Comparison of ENCODE assay signal across 10 cellular contexts in the genomic region with DNA sequence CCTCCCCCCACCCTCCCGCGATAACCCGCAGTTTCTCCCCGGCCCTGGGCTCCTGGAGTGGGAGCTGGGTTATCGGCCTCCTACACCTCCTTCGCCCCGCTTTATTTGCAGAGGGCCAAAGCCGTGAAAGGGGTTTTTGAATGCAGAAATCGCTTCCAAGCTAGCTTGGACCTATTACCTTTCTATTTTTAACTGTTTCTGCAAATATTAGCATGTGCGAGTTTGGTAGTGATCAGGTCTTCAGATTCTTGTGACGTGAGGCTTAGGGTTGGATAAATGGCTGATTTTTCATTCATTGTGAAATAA. TPM values are rescaled to one million over a fixed set of nuclear protein-coding genes. Genes with fewer than 3 reads are reported as not detected.
DNase-seq lines count a peak whose midpoint lies in the region; ATAC-seq, FAIRE-seq and TF ChIP-seq lines count a peak whose summit lies in the region.
"Had no signal": no experiment of that assay in that cellular context is flagged by ENCODE, and none has a peak within 500 bp of the region (broad histone marks: within the 10 kb centered on the region; RNA-seq: fewer than 3 reads in every experiment).

No MANE protein-coding gene starts in this region.

- DNase-seq in NCI-H146 (lab: John Stamatoyannopoulos, UW): peak; percentile 54
- DNase-seq in NCI-H146 treated with DMSO at 0.1 percent for 48 hours (lab: John Stamatoyannopoulos, UW; ENCODE audit: unreplicated experiment): no peak
- no peak for DNase-seq in WTC11 (ENCODE audit: low spot score)
- DNase-seq in glutamatergic neuron: peak; percentile 62
- DNase-seq in small intestine: no peak
- DNase-seq in HK-2 (ENCODE audit: unreplicated experiment): no peak
- DNase-seq in cerebellar nuclear complex (lab: John Stamatoyannopoulos, UW): no peak

- peaks cover 0 to 6% of the 10 kb centered on the region in 2 donors for H3K4me1 ChIP-seq in small intestine (ENCODE audit: control insufficient read depth in 2 of 2, insufficient read depth in 1 of 2, low read depth in 1 of 2, low read length in 1 of 2)

- 0 to 8% (median 1%) methylated on average over 7 to 11 of the region's 11 CpGs for WGBS in small intestine, 3 donors

- no peaks in the 10 kb centered on the region for H3K9me3 Mint-ChIP-seq in WTC11
- H3K9me3 Mint-ChIP-seq in glutamatergic neuron (ENCODE audit: unreplicated experiment): peaks cover 2% of the 10 kb centered on the region

- H3K36me3 Mint-ChIP-seq in WTC11 (peaks cover 29% of the 10 kb centered on the region), glutamatergic neuron (ENCODE audit: unreplicated experiment) (no peaks in the 10 kb centered on the region)

- H3K9me3 ChIP-seq in small intestine (ENCODE audit: control insufficient read depth, low read depth): no peaks in the 10 kb centered on the region

- H3K36me3 ChIP-seq in small intestine (ENCODE audit: control insufficient read depth in 2 of 2, insufficient read depth in 2 of 2, low read length in 2 of 2): no peaks in the 10 kb centered on the region

- H3K27ac Mint-ChIP-seq in WTC11 (peak overlapping the region; percentile 82), glutamatergic neuron (ENCODE audit: unreplicated experiment) (peak overlapping the region; percentile 82)

- H3K27me3 Mint-ChIP-seq in WTC11 (ENCODE audit: low read depth) (no peaks in the 10 kb centered on the region), glutamatergic neuron (ENCODE audit: unreplicated experiment) (no peaks in the 10 kb centered on the region)

- no peaks in the 10 kb centered on the region for H3K27me3 ChIP-seq in small intestine (ENCODE audit: control insufficient read depth in 2 of 2, insufficient read depth in 2 of 2, low read length in 2 of 2)

- POLR2A ChIA-PET in WTC11 (lab: Charles Lee): interaction anchor here (1.1 to 3.4 kb wide), 3 partner anchors 9 to 208 kb away, joined by 3 to 20 read pairs (median 4); no protein-coding TSS in a partner anchor

- H3K27ac ChIP-seq in small intestine (ENCODE audit: low read depth in 1 of 2, low read length in 1 of 2): peak overlapping the region; percentile 98

- no peak for ATAC-seq in WTC11
- ATAC-seq in HG02938 (IDR thresholded peaks at IDR 0.05; ENCODE audit: unreplicated experiment): no peak

- H3K4me1 Mint-ChIP-seq in WTC11 (peaks cover 44% of the 10 kb centered on the region), glutamatergic neuron (ENCODE audit: low read depth, unreplicated experiment) (peaks cover 11% of the 10 kb centered on the region)

- TF ChIP-seq CTCF in WTC11 (IDR thresholded peaks at IDR 0.05) (no peak), glutamatergic neuron (IDR thresholded peaks at IDR 0.05; ENCODE audit: partially characterized antibody, unreplicated experiment) (no peak)

- no peak for FAIRE-seq in small intestine (lab: Jason Lieb, UNC)
- FAIRE-seq: A204.1, TTC549 had no signal

- peak overlapping the region; percentile 74 to 89 for H3K4me3 ChIP-seq in small intestine (ENCODE audit: low read depth in 1 of 2, low read length in 2 of 2)

- CTCF ChIA-PET in WTC11 (lab: Charles Lee): interaction anchor here (0.9 kb wide), 1 partner anchor 29 kb away, joined by 4 read pairs; no protein-coding TSS in a partner anchor

- H3K4me3 Mint-ChIP-seq in WTC11 (peak overlapping the region; percentile 93), glutamatergic neuron (ENCODE audit: unreplicated experiment) (peak overlapping the region; percentile 95)

TF ChIP-seq in WTC11, 78 proteins besides CTCF, POLR2A, EP300 and RAD21:
- TF ChIP-seq JUN (CRISPR knock-in tag; IDR thresholded peaks at IDR 0.05): no peak
- TF ChIP-seq TP53 (CRISPR knock-in tag; IDR thresholded peaks at IDR 0.05): no peak
- TF ChIP-seq, protein P1, sequence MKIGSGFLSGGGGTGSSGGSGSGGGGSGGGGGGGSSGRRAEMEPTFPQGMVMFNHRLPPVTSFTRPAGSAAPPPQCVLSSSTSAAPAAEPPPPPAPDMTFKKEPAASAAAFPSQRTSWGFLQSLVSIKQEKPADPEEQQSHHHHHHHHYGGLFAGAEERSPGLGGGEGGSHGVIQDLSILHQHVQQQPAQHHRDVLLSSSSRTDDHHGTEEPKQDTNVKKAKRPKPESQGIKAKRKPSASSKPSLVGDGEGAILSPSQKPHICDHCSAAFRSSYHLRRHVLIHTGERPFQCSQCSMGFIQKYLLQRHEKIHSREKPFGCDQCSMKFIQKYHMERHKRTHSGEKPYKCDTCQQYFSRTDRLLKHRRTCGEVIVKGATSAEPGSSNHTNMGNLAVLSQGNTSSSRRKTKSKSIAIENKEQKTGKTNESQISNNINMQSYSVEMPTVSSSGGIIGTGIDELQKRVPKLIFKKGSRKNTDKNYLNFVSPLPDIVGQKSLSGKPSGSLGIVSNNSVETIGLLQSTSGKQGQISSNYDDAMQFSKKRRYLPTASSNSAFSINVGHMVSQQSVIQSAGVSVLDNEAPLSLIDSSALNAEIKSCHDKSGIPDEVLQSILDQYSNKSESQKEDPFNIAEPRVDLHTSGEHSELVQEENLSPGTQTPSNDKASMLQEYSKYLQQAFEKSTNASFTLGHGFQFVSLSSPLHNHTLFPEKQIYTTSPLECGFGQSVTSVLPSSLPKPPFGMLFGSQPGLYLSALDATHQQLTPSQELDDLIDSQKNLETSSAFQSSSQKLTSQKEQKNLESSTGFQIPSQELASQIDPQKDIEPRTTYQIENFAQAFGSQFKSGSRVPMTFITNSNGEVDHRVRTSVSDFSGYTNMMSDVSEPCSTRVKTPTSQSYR (CRISPR knock-in tag; IDR thresholded peaks at IDR 0.05): no peak
- no peak for TF ChIP-seq ATF3 (CRISPR knock-in tag; conservative IDR thresholded peaks at IDR 0.05)
- no peak for TF ChIP-seq PREB (CRISPR knock-in tag; IDR thresholded peaks at IDR 0.05; ENCODE audit: borderline replicate concordance)
- no peak for TF ChIP-seq ZSCAN18 (CRISPR knock-in tag; IDR thresholded peaks at IDR 0.05)
- TF ChIP-seq ZNF396 (CRISPR knock-in tag; IDR thresholded peaks at IDR 0.05; ENCODE audit: borderline replicate concordance): no peak
- no peak for TF ChIP-seq FOXK1 (CRISPR knock-in tag; IDR thresholded peaks at IDR 0.05)
- TF ChIP-seq TEAD1 (CRISPR knock-in tag; IDR thresholded peaks at IDR 0.05): no peak
- TF ChIP-seq, protein P2, sequence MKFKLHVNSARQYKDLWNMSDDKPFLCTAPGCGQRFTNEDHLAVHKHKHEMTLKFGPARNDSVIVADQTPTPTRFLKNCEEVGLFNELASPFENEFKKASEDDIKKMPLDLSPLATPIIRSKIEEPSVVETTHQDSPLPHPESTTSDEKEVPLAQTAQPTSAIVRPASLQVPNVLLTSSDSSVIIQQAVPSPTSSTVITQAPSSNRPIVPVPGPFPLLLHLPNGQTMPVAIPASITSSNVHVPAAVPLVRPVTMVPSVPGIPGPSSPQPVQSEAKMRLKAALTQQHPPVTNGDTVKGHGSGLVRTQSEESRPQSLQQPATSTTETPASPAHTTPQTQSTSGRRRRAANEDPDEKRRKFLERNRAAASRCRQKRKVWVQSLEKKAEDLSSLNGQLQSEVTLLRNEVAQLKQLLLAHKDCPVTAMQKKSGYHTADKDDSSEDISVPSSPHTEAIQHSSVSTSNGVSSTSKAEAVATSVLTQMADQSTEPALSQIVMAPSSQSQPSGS (CRISPR knock-in tag; IDR thresholded peaks at IDR 0.05; ENCODE audit: borderline replicate concordance, low read depth): no peak
- TF ChIP-seq, protein P3, sequence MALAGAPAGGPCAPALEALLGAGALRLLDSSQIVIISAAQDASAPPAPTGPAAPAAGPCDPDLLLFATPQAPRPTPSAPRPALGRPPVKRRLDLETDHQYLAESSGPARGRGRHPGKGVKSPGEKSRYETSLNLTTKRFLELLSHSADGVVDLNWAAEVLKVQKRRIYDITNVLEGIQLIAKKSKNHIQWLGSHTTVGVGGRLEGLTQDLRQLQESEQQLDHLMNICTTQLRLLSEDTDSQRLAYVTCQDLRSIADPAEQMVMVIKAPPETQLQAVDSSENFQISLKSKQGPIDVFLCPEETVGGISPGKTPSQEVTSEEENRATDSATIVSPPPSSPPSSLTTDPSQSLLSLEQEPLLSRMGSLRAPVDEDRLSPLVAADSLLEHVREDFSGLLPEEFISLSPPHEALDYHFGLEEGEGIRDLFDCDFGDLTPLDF (CRISPR knock-in tag; IDR thresholded peaks at IDR 0.05): no peak
TF ChIP-seq in WTC11: peak in this region for 0.

RNA-seq across cellular contexts. Expression of gene USP9X, which starts 1.3 kb away (rescaled TPM):
- total RNA-seq in WTC11 (2021) (163 to 177 TPM (median 175 TPM) in 3 replicates), glutamatergic neuron (ENCODE audit: unreplicated experiment) (120 TPM)
- polyA plus RNA-seq in small intestine: 10 to 100 TPM; 15.1 to 16.8 (median 15.7) TPM

Comparison
In these comparisons a context has a peak if more than half of its experiments do, and no peak if none do; other contexts are left out.
1. DNase-seq: peak in NCI-H146 (single experiment) and glutamatergic neuron (single experiment); none in NCI-H146 treated with DMSO at 0.1 percent for 48 hours (single experiment), WTC11 (single experiment), small intestine (single experiment), HK-2 (single experiment) and cerebellar nuclear complex (0 of 2).